ENCODE assay signal across 1 cellular context in genomic region chr14:68662395-68662794, GRCh38.
TF ChIP-seq lines count a peak whose summit lies in the region.

No MANE protein-coding gene starts in this region.

TF ChIP-seq in IMR-90, 13 proteins besides CTCF, POLR2A, EP300 and RAD21 (continued from another document):
- TF ChIP-seq CHD1 (IDR thresholded peaks at IDR 0.05; ENCODE audit: low read depth, low read length) (no peak), RFX5 (IDR thresholded peaks at IDR 0.05; ENCODE audit: low read depth, low read length) (no peak), BHLHE40 (IDR thresholded peaks at IDR 0.05; ENCODE audit: low read depth, low read length) (no peak), MXI1 (IDR thresholded peaks at IDR 0.05; ENCODE audit: borderline replicate concordance, low read depth, low read length) (no peak)
- TF ChIP-seq, protein P1, sequence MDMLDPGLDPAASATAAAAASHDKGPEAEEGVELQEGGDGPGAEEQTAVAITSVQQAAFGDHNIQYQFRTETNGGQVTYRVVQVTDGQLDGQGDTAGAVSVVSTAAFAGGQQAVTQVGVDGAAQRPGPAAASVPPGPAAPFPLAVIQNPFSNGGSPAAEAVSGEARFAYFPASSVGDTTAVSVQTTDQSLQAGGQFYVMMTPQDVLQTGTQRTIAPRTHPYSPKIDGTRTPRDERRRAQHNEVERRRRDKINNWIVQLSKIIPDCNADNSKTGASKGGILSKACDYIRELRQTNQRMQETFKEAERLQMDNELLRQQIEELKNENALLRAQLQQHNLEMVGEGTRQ (IDR thresholded peaks at IDR 0.05; ENCODE audit: low read depth, low read length) = no peak
